In the genomic region with DNA sequence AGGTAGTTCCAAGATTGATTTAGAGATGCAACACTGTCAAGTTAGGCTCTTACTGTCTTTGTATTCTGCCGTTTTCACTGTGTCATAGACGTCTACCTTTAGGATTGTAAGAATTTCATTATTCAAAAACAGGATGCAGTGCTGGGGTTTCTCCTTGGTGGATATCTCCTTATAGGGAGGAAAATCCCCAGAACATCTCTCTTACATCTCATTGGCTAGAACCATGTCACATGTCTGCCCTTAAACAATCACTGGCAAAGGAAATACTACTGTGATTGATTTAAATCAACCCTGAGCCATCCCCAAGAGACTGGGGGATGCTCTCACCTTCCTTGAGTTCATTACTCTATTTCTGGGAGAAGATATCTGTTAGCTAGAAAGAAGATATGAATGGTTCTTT, we compare ENCODE assay signal across 1 cellular context.
TF ChIP-seq lines count a peak whose summit lies in the region.

No MANE protein-coding gene starts in this region.

TF ChIP-seq in GM23338, 12 proteins besides CTCF, POLR2A, EP300 and RAD21 (continued from another document):
- TF ChIP-seq, protein P1, sequence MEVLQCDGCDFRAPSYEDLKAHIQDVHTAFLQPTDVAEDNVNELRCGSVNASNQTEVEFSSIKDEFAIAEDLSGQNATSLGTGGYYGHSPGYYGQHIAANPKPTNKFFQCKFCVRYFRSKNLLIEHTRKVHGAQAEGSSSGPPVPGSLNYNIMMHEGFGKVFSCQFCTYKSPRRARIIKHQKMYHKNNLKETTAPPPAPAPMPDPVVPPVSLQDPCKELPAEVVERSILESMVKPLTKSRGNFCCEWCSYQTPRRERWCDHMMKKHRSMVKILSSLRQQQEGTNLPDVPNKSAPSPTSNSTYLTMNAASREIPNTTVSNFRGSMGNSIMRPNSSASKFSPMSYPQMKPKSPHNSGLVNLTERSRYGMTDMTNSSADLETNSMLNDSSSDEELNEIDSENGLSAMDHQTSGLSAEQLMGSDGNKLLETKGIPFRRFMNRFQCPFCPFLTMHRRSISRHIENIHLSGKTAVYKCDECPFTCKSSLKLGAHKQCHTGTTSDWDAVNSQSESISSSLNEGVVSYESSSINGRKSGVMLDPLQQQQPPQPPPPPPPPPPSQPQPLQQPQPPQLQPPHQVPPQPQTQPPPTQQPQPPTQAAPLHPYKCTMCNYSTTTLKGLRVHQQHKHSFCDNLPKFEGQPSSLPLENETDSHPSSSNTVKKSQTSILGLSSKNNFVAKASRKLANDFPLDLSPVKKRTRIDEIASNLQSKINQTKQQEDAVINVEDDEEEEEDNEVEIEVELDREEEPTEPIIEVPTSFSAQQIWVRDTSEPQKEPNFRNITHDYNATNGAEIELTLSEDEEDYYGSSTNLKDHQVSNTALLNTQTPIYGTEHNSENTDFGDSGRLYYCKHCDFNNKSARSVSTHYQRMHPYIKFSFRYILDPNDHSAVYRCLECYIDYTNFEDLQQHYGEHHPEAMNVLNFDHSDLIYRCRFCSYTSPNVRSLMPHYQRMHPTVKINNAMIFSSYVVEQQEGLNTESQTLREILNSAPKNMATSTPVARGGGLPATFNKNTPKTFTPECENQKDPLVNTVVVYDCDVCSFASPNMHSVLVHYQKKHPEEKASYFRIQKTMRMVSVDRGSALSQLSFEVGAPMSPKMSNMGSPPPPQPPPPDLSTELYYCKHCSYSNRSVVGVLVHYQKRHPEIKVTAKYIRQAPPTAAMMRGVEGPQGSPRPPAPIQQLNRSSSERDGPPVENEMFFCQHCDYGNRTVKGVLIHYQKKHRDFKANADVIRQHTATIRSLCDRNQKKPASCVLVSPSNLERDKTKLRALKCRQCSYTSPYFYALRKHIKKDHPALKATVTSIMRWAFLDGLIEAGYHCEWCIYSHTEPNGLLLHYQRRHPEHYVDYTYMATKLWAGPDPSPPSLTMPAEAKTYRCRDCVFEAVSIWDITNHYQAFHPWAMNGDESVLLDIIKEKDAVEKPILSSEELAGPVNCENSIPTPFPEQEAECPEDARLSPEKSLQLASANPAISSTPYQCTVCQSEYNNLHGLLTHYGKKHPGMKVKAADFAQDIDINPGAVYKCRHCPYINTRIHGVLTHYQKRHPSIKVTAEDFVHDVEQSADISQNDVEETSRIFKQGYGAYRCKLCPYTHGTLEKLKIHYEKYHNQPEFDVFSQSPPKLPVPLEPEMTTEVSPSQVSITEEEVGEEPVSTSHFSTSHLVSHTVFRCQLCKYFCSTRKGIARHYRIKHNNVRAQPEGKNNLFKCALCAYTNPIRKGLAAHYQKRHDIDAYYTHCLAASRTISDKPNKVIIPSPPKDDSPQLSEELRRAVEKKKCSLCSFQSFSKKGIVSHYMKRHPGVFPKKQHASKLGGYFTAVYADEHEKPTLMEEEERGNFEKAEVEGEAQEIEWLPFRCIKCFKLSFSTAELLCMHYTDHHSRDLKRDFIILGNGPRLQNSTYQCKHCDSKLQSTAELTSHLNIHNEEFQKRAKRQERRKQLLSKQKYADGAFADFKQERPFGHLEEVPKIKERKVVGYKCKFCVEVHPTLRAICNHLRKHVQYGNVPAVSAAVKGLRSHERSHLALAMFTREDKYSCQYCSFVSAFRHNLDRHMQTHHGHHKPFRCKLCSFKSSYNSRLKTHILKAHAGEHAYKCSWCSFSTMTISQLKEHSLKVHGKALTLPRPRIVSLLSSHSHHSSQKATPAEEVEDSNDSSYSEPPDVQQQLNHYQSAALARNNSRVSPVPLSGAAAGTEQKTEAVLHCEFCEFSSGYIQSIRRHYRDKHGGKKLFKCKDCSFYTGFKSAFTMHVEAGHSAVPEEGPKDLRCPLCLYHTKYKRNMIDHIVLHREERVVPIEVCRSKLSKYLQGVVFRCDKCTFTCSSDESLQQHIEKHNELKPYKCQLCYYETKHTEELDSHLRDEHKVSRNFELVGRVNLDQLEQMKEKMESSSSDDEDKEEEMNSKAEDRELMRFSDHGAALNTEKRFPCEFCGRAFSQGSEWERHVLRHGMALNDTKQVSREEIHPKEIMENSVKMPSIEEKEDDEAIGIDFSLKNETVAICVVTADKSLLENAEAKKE (CRISPR knock-in tag; IDR thresholded peaks at IDR 0.05), result no peak
- no peak for TF ChIP-seq ZNF114 (CRISPR knock-in tag; IDR thresholded peaks at IDR 0.05)
- TF ChIP-seq CREB1 (CRISPR knock-in tag; IDR thresholded peaks at IDR 0.05; ENCODE audit: low read depth), result no peak
- no peak for TF ChIP-seq EZH2 (IDR thresholded peaks at IDR 0.05; ENCODE audit: low read depth, unreplicated experiment)
- TF ChIP-seq NANOG (IDR thresholded peaks at IDR 0.05; ENCODE audit: borderline replicate concordance), result no peak
- TF ChIP-seq POLR2AphosphoS5 (IDR thresholded peaks at IDR 0.05; ENCODE audit: low read depth), result no peak
- no peak for TF ChIP-seq EZH2phosphoT487 (IDR thresholded peaks at IDR 0.05; ENCODE audit: unreplicated experiment)
- TF ChIP-seq JUNB (IDR thresholded peaks at IDR 0.05; ENCODE audit: unreplicated experiment), result no peak
